ENCODE assay signal across 24 cellular contexts in genomic region chr10:111017093-111017492, GRCh38. TPM values are rescaled to one million over a fixed set of nuclear protein-coding genes. Genes with fewer than 3 reads are reported as not detected.
DNase-seq lines count a peak whose midpoint lies in the region; ATAC-seq and TF ChIP-seq lines count a peak whose summit lies in the region.
"Had no signal": no experiment of that assay in that cellular context is flagged by ENCODE, and none has a peak within 500 bp of the region (broad histone marks: within the 10 kb centered on the region; RNA-seq: fewer than 3 reads in every experiment).

No MANE protein-coding gene starts in this region.

- ATAC-seq in GM19351 (IDR thresholded peaks at IDR 0.05; ENCODE audit: unreplicated experiment) (peak; percentile 66), HG03520 (IDR thresholded peaks at IDR 0.05; ENCODE audit: unreplicated experiment) (peak; percentile 60), omental fat pad (ENCODE audit: low FRiP score) (no peak)
- no peak for ATAC-seq in activated CD4-positive, CD25-positive, alpha-beta regulatory T cell treated with anti-CD3 and anti-CD28 coated beads, Interleukin-2, amount 50 U/mL, for 24 hours
- ATAC-seq: activated CD8-positive, alpha-beta T cell treated with anti-CD3 and anti-CD28 coated beads for 36 hours; GM23338; stimulated activated naive CD8-positive, alpha-beta T cell treated with anti-CD3 and anti-CD28 coated beads, Interleukin-15, amount 100 ng/mL, for 72 hours; T-cell had no signal

- DNase-seq in SIG-M5 treated with dmso at 0.1 percent for 504 hours (lab: John Stamatoyannopoulos, UW; ENCODE audit: unreplicated experiment) (peak; percentile 56), omental fat pad (ENCODE audit: low spot score) (no peak), cortex of kidney (lab: John Stamatoyannopoulos, UW) (no peak), GDM1 (lab: John Stamatoyannopoulos, UW) (no peak)
- DNase-seq: activated CD4-positive, alpha-beta T cell treated with anti-CD3 and anti-CD28 coated beads for 1 hour; activated CD8-positive, alpha-beta T cell treated with anti-CD3 and anti-CD28 coated beads for 36 hours; activated effector memory CD4-positive, alpha-beta T cell treated with Interleukin-2 at 50 U/mL for 16 hours; activated naive CD8-positive, alpha-beta T cell treated with anti-CD3 and anti-CD28 coated beads for 36 hours; caudate nucleus; CD4-positive, alpha-beta memory T cell; NCI-H1105 treated with DMSO at 0.1 percent for 48 hours; NCI-H2081; NCI-H345; NCI-H82; SHP77; stimulated activated naive CD8-positive, alpha-beta T cell treated with anti-CD3 and anti-CD28 coated beads, Interleukin-15, amount 100 ng/mL, for 72 hours; T-cell; tibial artery had no signal

- no peak for TF ChIP-seq CTCF in omental fat pad (IDR thresholded peaks at IDR 0.05)

RNA-seq across cellular contexts. Expression of gene ADRA2A, which starts 59.7 kb away (rescaled TPM):
- 10 to 100 TPM in 3 of 4 donors, 1 to 10 TPM in 1; 5.2 to 81.3 (median 42.9) TPM for total RNA-seq in omental fat pad
- total RNA-seq: activated naive CD8-positive, alpha-beta T cell treated with anti-CD3 and anti-CD28 coated beads for 36 hours; CD4-positive, alpha-beta memory T cell; dermis microvascular lymphatic vessel endothelial cell; endothelial cell of umbilical vein had no signal

Comparison
In these comparisons a context has a peak if more than half of its experiments do, and no peak if none do; other contexts are left out.
1. ATAC-seq: peak in GM19351 (single experiment) and HG03520 (single experiment); none in activated CD4-positive, CD25-positive, alpha-beta regulatory T cell treated with anti-CD3 and anti-CD28 coated beads, Interleukin-2, amount 50 U/mL, for 24 hours (0 of 2) and omental fat pad (single experiment).